In genomic region chr1:247331172-247331525, GRCh38 we compare ENCODE assay signal across 1 cellular context.
TF ChIP-seq lines count a peak whose summit lies in the region.

No MANE protein-coding gene starts in this region.

TF ChIP-seq in HepG2, 621 proteins besides CTCF, POLR2A, EP300 and RAD21 (continued from another document and continues in another):
- TF ChIP-seq, protein P1, sequence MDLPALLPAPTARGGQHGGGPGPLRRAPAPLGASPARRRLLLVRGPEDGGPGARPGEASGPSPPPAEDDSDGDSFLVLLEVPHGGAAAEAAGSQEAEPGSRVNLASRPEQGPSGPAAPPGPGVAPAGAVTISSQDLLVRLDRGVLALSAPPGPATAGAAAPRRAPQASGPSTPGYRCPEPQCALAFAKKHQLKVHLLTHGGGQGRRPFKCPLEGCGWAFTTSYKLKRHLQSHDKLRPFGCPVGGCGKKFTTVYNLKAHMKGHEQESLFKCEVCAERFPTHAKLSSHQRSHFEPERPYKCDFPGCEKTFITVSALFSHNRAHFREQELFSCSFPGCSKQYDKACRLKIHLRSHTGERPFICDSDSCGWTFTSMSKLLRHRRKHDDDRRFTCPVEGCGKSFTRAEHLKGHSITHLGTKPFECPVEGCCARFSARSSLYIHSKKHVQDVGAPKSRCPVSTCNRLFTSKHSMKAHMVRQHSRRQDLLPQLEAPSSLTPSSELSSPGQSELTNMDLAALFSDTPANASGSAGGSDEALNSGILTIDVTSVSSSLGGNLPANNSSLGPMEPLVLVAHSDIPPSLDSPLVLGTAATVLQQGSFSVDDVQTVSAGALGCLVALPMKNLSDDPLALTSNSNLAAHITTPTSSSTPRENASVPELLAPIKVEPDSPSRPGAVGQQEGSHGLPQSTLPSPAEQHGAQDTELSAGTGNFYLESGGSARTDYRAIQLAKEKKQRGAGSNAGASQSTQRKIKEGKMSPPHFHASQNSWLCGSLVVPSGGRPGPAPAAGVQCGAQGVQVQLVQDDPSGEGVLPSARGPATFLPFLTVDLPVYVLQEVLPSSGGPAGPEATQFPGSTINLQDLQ (CRISPR knock-in tag; IDR thresholded peaks at IDR 0.05) = no peak
- TF ChIP-seq ZNF710 (CRISPR knock-in tag; IDR thresholded peaks at IDR 0.05; ENCODE audit: borderline replicate concordance) = 0 out of 2 replicates have a peak, but pooled peaks have one; percentile 48
- TF ChIP-seq ZZZ3 (CRISPR knock-in tag; IDR thresholded peaks at IDR 0.05; ENCODE audit: borderline replicate concordance) = no peak
- peak; percentile 10; the same call in 1 of the 2 replicates for TF ChIP-seq SOX5 (CRISPR knock-in tag; IDR thresholded peaks at IDR 0.05; ENCODE audit: borderline replicate concordance)
- 0 out of 2 replicates have a peak, but pooled peaks have one; percentile 59 for TF ChIP-seq ZSCAN21 (CRISPR knock-in tag; IDR thresholded peaks at IDR 0.05; ENCODE audit: borderline replicate concordance)
- 0 out of 2 replicates have a peak, but pooled peaks have one; percentile 8 for TF ChIP-seq GATAD2A (CRISPR knock-in tag; IDR thresholded peaks at IDR 0.05)
- no peak for TF ChIP-seq ISX (CRISPR knock-in tag; conservative IDR thresholded peaks at IDR 0.05)
- no peak for TF ChIP-seq ATF6 (CRISPR knock-in tag; conservative IDR thresholded peaks at IDR 0.05)
- TF ChIP-seq, protein P2, sequence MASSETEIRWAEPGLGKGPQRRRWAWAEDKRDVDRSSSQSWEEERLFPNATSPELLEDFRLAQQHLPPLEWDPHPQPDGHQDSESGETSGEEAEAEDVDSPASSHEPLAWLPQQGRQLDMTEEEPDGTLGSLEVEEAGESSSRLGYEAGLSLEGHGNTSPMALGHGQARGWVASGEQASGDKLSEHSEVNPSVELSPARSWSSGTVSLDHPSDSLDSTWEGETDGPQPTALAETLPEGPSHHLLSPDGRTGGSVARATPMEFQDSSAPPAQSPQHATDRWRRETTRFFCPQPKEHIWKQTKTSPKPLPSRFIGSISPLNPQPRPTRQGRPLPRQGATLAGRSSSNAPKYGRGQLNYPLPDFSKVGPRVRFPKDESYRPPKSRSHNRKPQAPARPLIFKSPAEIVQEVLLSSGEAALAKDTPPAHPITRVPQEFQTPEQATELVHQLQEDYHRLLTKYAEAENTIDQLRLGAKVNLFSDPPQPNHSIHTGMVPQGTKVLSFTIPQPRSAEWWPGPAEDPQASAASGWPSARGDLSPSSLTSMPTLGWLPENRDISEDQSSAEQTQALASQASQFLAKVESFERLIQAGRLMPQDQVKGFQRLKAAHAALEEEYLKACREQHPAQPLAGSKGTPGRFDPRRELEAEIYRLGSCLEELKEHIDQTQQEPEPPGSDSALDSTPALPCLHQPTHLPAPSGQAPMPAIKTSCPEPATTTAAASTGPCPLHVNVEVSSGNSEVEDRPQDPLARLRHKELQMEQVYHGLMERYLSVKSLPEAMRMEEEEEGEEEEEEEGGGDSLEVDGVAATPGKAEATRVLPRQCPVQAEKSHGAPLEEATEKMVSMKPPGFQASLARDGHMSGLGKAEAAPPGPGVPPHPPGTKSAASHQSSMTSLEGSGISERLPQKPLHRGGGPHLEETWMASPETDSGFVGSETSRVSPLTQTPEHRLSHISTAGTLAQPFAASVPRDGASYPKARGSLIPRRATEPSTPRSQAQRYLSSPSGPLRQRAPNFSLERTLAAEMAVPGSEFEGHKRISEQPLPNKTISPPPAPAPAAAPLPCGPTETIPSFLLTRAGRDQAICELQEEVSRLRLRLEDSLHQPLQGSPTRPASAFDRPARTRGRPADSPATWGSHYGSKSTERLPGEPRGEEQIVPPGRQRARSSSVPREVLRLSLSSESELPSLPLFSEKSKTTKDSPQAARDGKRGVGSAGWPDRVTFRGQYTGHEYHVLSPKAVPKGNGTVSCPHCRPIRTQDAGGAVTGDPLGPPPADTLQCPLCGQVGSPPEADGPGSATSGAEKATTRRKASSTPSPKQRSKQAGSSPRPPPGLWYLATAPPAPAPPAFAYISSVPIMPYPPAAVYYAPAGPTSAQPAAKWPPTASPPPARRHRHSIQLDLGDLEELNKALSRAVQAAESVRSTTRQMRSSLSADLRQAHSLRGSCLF (CRISPR knock-in tag; IDR thresholded peaks at IDR 0.05; ENCODE audit: borderline replicate concordance) = no peak
- TF ChIP-seq REL (CRISPR knock-in tag; conservative IDR thresholded peaks at IDR 0.05) = no peak; the same call in 1 of the 2 replicates
- TF ChIP-seq FOXC1 (CRISPR knock-in tag; IDR thresholded peaks at IDR 0.05; ENCODE audit: borderline replicate concordance) = no peak
- TF ChIP-seq REST (IDR thresholded peaks at IDR 0.05; ENCODE audit: borderline replicate concordance in 1 of 2, low read depth in 1 of 2, low read length in 2 of 2) = no peak
- 0 out of 2 replicates have a peak, but pooled peaks have one; percentile 17 for TF ChIP-seq ISL2 (CRISPR knock-in tag; IDR thresholded peaks at IDR 0.05)
- TF ChIP-seq, protein P3, sequence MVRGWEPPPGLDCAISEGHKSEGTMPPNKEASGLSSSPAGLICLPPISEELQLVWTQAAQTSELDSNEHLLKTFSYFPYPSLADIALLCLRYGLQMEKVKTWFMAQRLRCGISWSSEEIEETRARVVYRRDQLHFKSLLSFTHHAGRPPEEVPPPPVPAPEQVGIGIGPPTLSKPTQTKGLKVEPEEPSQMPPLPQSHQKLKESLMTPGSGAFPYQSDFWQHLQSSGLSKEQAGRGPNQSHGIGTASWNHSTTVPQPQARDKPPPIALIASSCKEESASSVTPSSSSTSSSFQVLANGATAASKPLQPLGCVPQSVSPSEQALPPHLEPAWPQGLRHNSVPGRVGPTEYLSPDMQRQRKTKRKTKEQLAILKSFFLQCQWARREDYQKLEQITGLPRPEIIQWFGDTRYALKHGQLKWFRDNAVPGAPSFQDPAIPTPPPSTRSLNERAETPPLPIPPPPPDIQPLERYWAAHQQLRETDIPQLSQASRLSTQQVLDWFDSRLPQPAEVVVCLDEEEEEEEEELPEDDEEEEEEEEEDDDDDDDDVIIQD (CRISPR knock-in tag; IDR thresholded peaks at IDR 0.05; ENCODE audit: low read depth) = no peak
- TF ChIP-seq TCF7 (IDR thresholded peaks at IDR 0.05; ENCODE audit: low read depth) = no peak
- TF ChIP-seq THAP11 (CRISPR knock-in tag; IDR thresholded peaks at IDR 0.05) = no peak
- TF ChIP-seq, protein P4, sequence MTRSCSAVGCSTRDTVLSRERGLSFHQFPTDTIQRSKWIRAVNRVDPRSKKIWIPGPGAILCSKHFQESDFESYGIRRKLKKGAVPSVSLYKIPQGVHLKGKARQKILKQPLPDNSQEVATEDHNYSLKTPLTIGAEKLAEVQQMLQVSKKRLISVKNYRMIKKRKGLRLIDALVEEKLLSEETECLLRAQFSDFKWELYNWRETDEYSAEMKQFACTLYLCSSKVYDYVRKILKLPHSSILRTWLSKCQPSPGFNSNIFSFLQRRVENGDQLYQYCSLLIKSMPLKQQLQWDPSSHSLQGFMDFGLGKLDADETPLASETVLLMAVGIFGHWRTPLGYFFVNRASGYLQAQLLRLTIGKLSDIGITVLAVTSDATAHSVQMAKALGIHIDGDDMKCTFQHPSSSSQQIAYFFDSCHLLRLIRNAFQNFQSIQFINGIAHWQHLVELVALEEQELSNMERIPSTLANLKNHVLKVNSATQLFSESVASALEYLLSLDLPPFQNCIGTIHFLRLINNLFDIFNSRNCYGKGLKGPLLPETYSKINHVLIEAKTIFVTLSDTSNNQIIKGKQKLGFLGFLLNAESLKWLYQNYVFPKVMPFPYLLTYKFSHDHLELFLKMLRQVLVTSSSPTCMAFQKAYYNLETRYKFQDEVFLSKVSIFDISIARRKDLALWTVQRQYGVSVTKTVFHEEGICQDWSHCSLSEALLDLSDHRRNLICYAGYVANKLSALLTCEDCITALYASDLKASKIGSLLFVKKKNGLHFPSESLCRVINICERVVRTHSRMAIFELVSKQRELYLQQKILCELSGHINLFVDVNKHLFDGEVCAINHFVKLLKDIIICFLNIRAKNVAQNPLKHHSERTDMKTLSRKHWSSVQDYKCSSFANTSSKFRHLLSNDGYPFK (CRISPR knock-in tag; IDR thresholded peaks at IDR 0.05; ENCODE audit: borderline replicate concordance) = peak; percentile 38; the same call in 1 of the 2 replicates
- TF ChIP-seq CERS6 (CRISPR knock-in tag; IDR thresholded peaks at IDR 0.05) = no peak
- no peak for TF ChIP-seq CENPX (CRISPR knock-in tag; IDR thresholded peaks at IDR 0.05)
- TF ChIP-seq SMAD1 (CRISPR knock-in tag; IDR thresholded peaks at IDR 0.05; ENCODE audit: borderline replicate concordance, low read depth) = no peak
- no peak for TF ChIP-seq NFRKB (IDR thresholded peaks at IDR 0.05)
- TF ChIP-seq SETDB1 (CRISPR knock-in tag; IDR thresholded peaks at IDR 0.05; ENCODE audit: borderline replicate concordance) = no peak
- TF ChIP-seq, protein P5, sequence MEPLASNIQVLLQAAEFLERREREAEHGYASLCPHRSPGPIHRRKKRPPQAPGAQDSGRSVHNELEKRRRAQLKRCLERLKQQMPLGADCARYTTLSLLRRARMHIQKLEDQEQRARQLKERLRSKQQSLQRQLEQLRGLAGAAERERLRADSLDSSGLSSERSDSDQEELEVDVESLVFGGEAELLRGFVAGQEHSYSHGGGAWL (CRISPR knock-in tag; IDR thresholded peaks at IDR 0.05) = 0 out of 2 replicates have a peak, but pooled peaks have one; percentile 42
- no peak for TF ChIP-seq SNAPC5 (CRISPR knock-in tag; IDR thresholded peaks at IDR 0.05; ENCODE audit: borderline replicate concordance)
- no peak for TF ChIP-seq ZNF296 (CRISPR knock-in tag; conservative IDR thresholded peaks at IDR 0.05)
- TF ChIP-seq HIVEP1 (CRISPR knock-in tag; IDR thresholded peaks at IDR 0.05) = no peak
- peak; percentile 34 for TF ChIP-seq IKZF4 (CRISPR knock-in tag; IDR thresholded peaks at IDR 0.05; ENCODE audit: borderline replicate concordance, low read depth, not compliant biosample characterization)
- TF ChIP-seq MED13 (CRISPR knock-in tag; IDR thresholded peaks at IDR 0.05) = no peak; the same call in 1 of the 2 replicates
- TF ChIP-seq SALL1 (CRISPR knock-in tag; IDR thresholded peaks at IDR 0.05) = no peak; the same call in none of the 2 replicates
- TF ChIP-seq ZFX (CRISPR knock-in tag; IDR thresholded peaks at IDR 0.05; ENCODE audit: low read depth) = no peak
- no peak for TF ChIP-seq HNF4A (CRISPR knock-in tag; IDR thresholded peaks at IDR 0.05)
- 0 out of 2 replicates have a peak, but pooled peaks have one; percentile 17 for TF ChIP-seq E2F1 (CRISPR knock-in tag; IDR thresholded peaks at IDR 0.05)
